In the genomic region with DNA sequence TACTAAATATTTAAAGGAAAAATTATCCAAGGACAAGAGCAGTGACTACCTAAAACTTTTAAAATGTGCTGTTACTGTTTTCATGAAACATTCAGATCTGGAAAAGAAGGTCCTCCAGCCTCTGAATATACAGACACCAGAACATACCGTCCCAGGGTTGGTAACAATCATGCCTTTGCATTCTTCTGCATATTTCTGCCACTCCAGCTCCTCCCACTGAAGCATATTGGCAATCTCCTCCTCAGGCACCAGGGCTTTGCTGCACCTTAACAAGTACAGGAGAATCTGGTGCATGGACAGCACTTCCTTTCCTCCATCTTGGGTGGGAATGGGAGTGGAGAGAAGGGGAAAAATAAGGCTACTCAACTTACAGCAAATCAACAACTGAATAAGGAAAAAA, we compare ENCODE assay signal across 16 cellular contexts. TPM values are rescaled to one million over a fixed set of nuclear protein-coding genes. Genes with fewer than 3 reads are reported as not detected.
A peak's percentile ranks its signal among the peaks of the same experiment; 100 is the strongest.
DNase-seq lines count a peak whose midpoint lies in the region; ATAC-seq and TF ChIP-seq lines count a peak whose summit lies in the region.
"Had no signal": no experiment of that assay in that cellular context is flagged by ENCODE, and none has a peak within 500 bp of the region (broad histone marks: within the 10 kb centered on the region; RNA-seq: fewer than 3 reads in every experiment).

No MANE protein-coding gene starts in this region.

- H2AK5ac ChIP-seq in H9 (ENCODE audit: insufficient read length, low read length): no peak overlapping the region

- no peak overlapping the region for H2BK12ac ChIP-seq in H9 (ENCODE audit: insufficient read length, low read depth, low read length)

- H3K23me2 ChIP-seq in H9 (ENCODE audit: insufficient read length, low read depth, low read length, poor library complexity, severe bottlenecking): no peaks in the 10 kb centered on the region

- H3K9me3 ChIP-seq in H9 (ENCODE audit: control insufficient read depth, low read depth, low read length) (no peaks in the 10 kb centered on the region), adipocyte (ENCODE audit: control insufficient read depth, low read length) (no peaks in the 10 kb centered on the region)

- no peak overlapping the region for H3K18ac ChIP-seq in H9 (ENCODE audit: insufficient read length, low read depth, low read length)

- no CpG with 5 or more reads among the region's 1 CpG for WGBS in H9 (ENCODE audit: extremely low coverage, insufficient read length, low lambda C conversion rate)

- no peak overlapping the region for H3K14ac ChIP-seq in H9 (ENCODE audit: insufficient read depth, low read length)

- no peak overlapping the region for H3K4me3 ChIP-seq in adipocyte (ENCODE audit: low read length)

- H2BK120ac ChIP-seq in H9 (ENCODE audit: low read depth, low read length, poor library complexity, severe bottlenecking): no peak overlapping the region

- H3K9me3 Mint-ChIP-seq in H9: no peaks in the 10 kb centered on the region

- H3K36me3 Mint-ChIP-seq in H9 (ENCODE audit: insufficient read depth in 1 of 3, low read depth in 3 of 3): peaks cover 6 to 35% (median 9%) of the 10 kb centered on the region in 3 experiments; a peak in 6 of 7 replicates

- H3K79me1 ChIP-seq in H9 (ENCODE audit: insufficient read depth, low read depth, low read length, poor library complexity, severe bottlenecking): no peaks in the 10 kb centered on the region

- no peaks in the 10 kb centered on the region for H3K27me3 Mint-ChIP-seq in H9 (ENCODE audit: low read depth)
- H3K27me3 Mint-ChIP-seq: CD4-positive, alpha-beta memory T cell; IgD-negative memory B cell had no signal

- no peak overlapping the region for H3T11ph ChIP-seq in H9 (ENCODE audit: low read length)

- ATAC-seq in activated CD4-positive, CD25-positive, alpha-beta regulatory T cell treated with anti-CD3 and anti-CD28 coated beads, Interleukin-2, amount 50 U/mL, for 24 hours: no peak
- ATAC-seq in GM18517 (IDR thresholded peaks at IDR 0.05; ENCODE audit: unreplicated experiment): no peak
- ATAC-seq: Panc1 had no signal

- no peak overlapping the region for H3K23ac ChIP-seq in H9 (ENCODE audit: insufficient read length, low read depth, low read length)

- H3K4me1 ChIP-seq in H9 (ENCODE audit: insufficient read depth, low read length) (peaks cover 4% of the 10 kb centered on the region; the same call in 1 of the 2 replicates), adipocyte (ENCODE audit: control insufficient read depth, insufficient read depth, low read length) (peaks cover 30% of the 10 kb centered on the region)

- H3K9ac ChIP-seq in H9 (ENCODE audit: extremely low read depth, insufficient read length, low read length): no peak overlapping the region
- H3K9ac ChIP-seq in adipocyte (ENCODE audit: low read length): no peak overlapping the region

- no peak overlapping the region for H3K4me3 Mint-ChIP-seq in H9
- H3K4me3 Mint-ChIP-seq: CD4-positive, alpha-beta memory T cell; IgD-negative memory B cell had no signal

- peak overlapping the region in 2 of 3 experiments; percentile 34 to 42; a peak in 2 of 7 replicates for H3K27ac Mint-ChIP-seq in H9
- H3K27ac Mint-ChIP-seq: CD4-positive, alpha-beta memory T cell; IgD-negative memory B cell had no signal

- peaks cover 35% of the 10 kb centered on the region for H3K36me3 ChIP-seq in adipocyte (ENCODE audit: control insufficient read depth, insufficient read depth, low read length, severe bottlenecking)

- no peak overlapping the region for H4K5ac ChIP-seq in H9 (ENCODE audit: insufficient read length, low read depth, low read length)

- no peak overlapping the region for H2BK15ac ChIP-seq in H9 (ENCODE audit: low read depth, low read length)

- H2BK20ac ChIP-seq in H9 (ENCODE audit: low read depth, low read length, poor library complexity, severe bottlenecking): no peak overlapping the region

- H3K4ac ChIP-seq in H9 (ENCODE audit: low read depth, low read length): no peak overlapping the region

- H3K4me2 ChIP-seq in H9 (ENCODE audit: insufficient read depth, insufficient read length, low read length): no peak overlapping the region

- DNase-seq in H9 (no peak), adipocyte (ENCODE audit: low read depth) (peak; percentile 47), fibroblast of the conjunctiva (ENCODE audit: low read depth) (peak; percentile 13), OCI-M2 (lab: John Stamatoyannopoulos, UW; ENCODE audit: unreplicated experiment) (no peak), NCI-H748 treated with DMSO at 0.1 percent for 48 hours (lab: John Stamatoyannopoulos, UW) (no peak)
- DNase-seq: Calu3; CD4-positive, alpha-beta memory T cell; DMS79; NCI-H1436; NCI-H2029 treated with DMSO at 0.1 percent for 48 hours; NCI-H510A; SW 1271 had no signal

- no peak for TF ChIP-seq CTCF in H9 (conservative IDR thresholded peaks at IDR 0.05)

- H2BK5ac ChIP-seq in H9 (ENCODE audit: insufficient read length, low read length): no peak overlapping the region

- H3K4me1 Mint-ChIP-seq in H9: peaks cover 0 to 4% of the 10 kb centered on the region in 2 experiments; a peak in 1 of 4 replicates
- H3K4me1 Mint-ChIP-seq: IgD-negative memory B cell had no signal

- no peak overlapping the region for H3K56ac ChIP-seq in H9 (ENCODE audit: insufficient read length, low read depth, low read length)

- no peak overlapping the region for H4K91ac ChIP-seq in H9 (ENCODE audit: insufficient read length, low read depth, low read length)

- no peak overlapping the region for H4K8ac ChIP-seq in H9 (replicated peaks; ENCODE audit: insufficient read length, low read depth, low read length)

- no peaks in the 10 kb centered on the region; the same call in 1 of the 2 replicates for H3K79me2 ChIP-seq in H9 (ENCODE audit: insufficient read depth, low read length)

- H4K20me1 ChIP-seq in H9 (ENCODE audit: control insufficient read depth, insufficient read depth, insufficient read length): no peaks in the 10 kb centered on the region

- H2AFZ ChIP-seq in H9 (ENCODE audit: low read length): no peak overlapping the region

- H3K27me3 ChIP-seq in H9 (ENCODE audit: insufficient read depth, low read length) (no peaks in the 10 kb centered on the region), adipocyte (replicated peaks; ENCODE audit: control insufficient read depth, insufficient read depth, low read length) (no peaks in the 10 kb centered on the region)

- H3K27ac ChIP-seq in H9 (ENCODE audit: insufficient read length, low read depth, low read length): no peak overlapping the region

RNA-seq across cellular contexts. Expression of a gene that starts 60.0 kb away (rescaled TPM):
- total RNA-seq in H9 (2021): 106 and 116 TPM in 2 replicates

Comparison
In these comparisons a context has a peak if more than half of its experiments do, and no peak if none do; other contexts are left out.
1. DNase-seq: peak in adipocyte (single experiment) and fibroblast of the conjunctiva (single experiment); none in H9 (single experiment), OCI-M2 (single experiment) and NCI-H748 treated with DMSO at 0.1 percent for 48 hours (single experiment).